Comparison of ENCODE assay signal across 33 cellular contexts in the genomic region with DNA sequence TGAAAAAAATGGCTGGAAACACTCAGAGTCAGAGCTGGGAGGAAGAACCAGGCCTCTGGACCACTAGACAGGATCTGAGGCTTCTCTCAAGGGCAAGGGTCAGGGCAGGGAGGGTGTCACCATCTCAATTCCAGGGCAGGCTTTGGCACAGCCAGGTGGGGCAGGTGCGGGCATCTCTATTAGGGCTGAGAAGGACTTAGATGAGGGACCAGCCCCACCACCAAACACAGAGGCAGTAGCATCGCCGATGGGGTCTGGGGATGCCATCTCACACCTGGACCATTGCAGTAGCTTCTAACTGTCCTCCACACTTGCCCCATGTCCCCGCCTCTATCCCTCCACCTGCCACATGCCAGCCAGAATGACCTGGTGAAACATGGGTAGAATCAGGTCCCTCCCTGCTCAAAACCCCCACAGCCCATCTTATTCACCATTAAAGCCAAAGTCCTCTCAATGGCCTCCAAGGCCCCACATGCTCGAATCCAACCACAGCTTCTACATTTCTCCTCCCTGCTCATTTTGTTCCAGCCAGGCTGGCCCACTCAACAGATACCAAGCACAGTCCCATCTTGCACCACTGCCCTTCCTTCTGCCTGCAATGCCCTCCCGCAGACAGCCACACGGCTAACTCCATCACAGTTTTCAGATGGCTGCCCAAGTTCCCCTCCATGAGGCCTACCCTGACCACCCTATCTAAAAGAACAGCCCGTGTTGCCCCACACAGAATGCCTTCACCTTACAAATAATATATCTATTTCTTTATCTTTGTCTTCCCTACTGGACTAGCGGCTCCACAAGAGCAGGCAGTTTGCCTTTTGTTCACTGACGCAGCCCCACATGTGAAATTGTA.
"Had no signal": no experiment of that assay in that cellular context is flagged by ENCODE, and none has a peak within 500 bp of the region (broad histone marks: within the 10 kb centered on the region; RNA-seq: fewer than 3 reads in every experiment).

No MANE protein-coding gene starts in this region.

- H3K27me3 ChIP-seq: brain microvascular endothelial cell had no signal

- H3K27ac ChIP-seq: brain microvascular endothelial cell, esophagus squamous epithelium, gastroesophageal sphincter had no signal

- H3K4me3 Mint-ChIP-seq: activated CD4-positive, alpha-beta T cell treated with anti-CD3 and anti-CD28 coated beads for 36 hours; activated CD8-positive, alpha-beta memory T cell treated with anti-CD3 and anti-CD28 coated beads, Interleukin-2, amount 10 ng/mL, durations not matched to agents 7 days and 5 days; activated CD8-positive, alpha-beta T cell treated with anti-CD3 and anti-CD28 coated beads for 36 hours; activated naive CD8-positive, alpha-beta T cell; activated T-cell treated with anti-CD3 and anti-CD28 coated beads, Interleukin-2, amount 50 U/mL, for 4 hours; activated T-helper 17 cell treated with anti-CD3 and anti-CD28 coated beads, Interleukin-2, amount 50 U/mL, for 72 hours; effector memory CD8-positive, alpha-beta T cell; T-cell; T-helper 1 cell treated with Interleukin-12 subunit alpha and Interleukin-12 subunit beta and Interleukin-4 antibody, amounts not matched to agents 30 μg/mL and 1 μg/mL, for 36 hours had no signal

- H3K9me3 Mint-ChIP-seq: activated CD8-positive, alpha-beta T cell treated with anti-CD3 and anti-CD28 coated beads for 36 hours; activated T-cell treated with anti-CD3 and anti-CD28 coated beads, Interleukin-2, amount 50 U/mL, for 4 hours; activated T-helper 17 cell treated with anti-CD3 and anti-CD28 coated beads, Interleukin-2, amount 50 U/mL, for 72 hours; effector memory CD8-positive, alpha-beta T cell; T-cell; T-helper 1 cell treated with Interleukin-12 subunit alpha and Interleukin-12 subunit beta and Interleukin-4 antibody, amounts not matched to agents 30 μg/mL and 1 μg/mL, for 36 hours had no signal

- H3K36me3 Mint-ChIP-seq: activated CD8-positive, alpha-beta memory T cell treated with anti-CD3 and anti-CD28 coated beads, Interleukin-2, amount 10 ng/mL, durations not matched to agents 7 days and 5 days; activated naive CD8-positive, alpha-beta T cell; T-cell had no signal

- H3K27ac Mint-ChIP-seq: activated CD4-positive, alpha-beta T cell treated with anti-CD3 and anti-CD28 coated beads for 36 hours; activated CD8-positive, alpha-beta memory T cell treated with anti-CD3 and anti-CD28 coated beads, Interleukin-2, amount 10 ng/mL, durations not matched to agents 7 days and 5 days; activated CD8-positive, alpha-beta T cell treated with anti-CD3 and anti-CD28 coated beads for 36 hours; activated naive CD8-positive, alpha-beta T cell; activated T-helper 17 cell treated with anti-CD3 and anti-CD28 coated beads, Interleukin-2, amount 50 U/mL, for 72 hours; effector memory CD8-positive, alpha-beta T cell; T-cell; T-helper 1 cell treated with Interleukin-12 subunit alpha and Interleukin-12 subunit beta and Interleukin-4 antibody, amounts not matched to agents 30 μg/mL and 1 μg/mL, for 36 hours had no signal

- DNase-seq: activated CD4-positive, alpha-beta T cell treated with anti-CD3 and anti-CD28 coated beads for 36 hours; activated CD4-positive, alpha-beta T cell treated with anti-CD3 and anti-CD28 coated beads, Interleukin-2, amount 50 U/mL, for 1 hour; activated CD4-positive, alpha-beta T cell treated with anti-CD3 and anti-CD28 coated beads, Interleukin-2, amount 50 U/mL, for 48 hours; activated CD4-positive, CD25-positive, alpha-beta regulatory T cell; activated CD4-positive, CD25-positive, alpha-beta regulatory T cell treated with anti-CD3 and anti-CD28 coated beads, Interleukin-2, amount 50 U/mL, for 72 hours; activated CD8-positive, alpha-beta memory T cell treated with anti-CD3 and anti-CD28 coated beads, Interleukin-2, amount 10 ng/mL, durations not matched to agents 7 days and 5 days; activated CD8-positive, alpha-beta T cell treated with anti-CD3 and anti-CD28 coated beads for 36 hours; activated effector memory CD4-positive, alpha-beta T cell treated with Interleukin-2 at 50 U/mL for 16 hours; activated gamma-delta T cell treated with Interleukin-2 at 50 U/mL for 16 hours; activated naive CD4-positive, alpha-beta T cell treated with anti-CD3 and anti-CD28 coated beads, Interleukin-2, amount 50 U/mL, for 16 hours; activated naive CD4-positive, alpha-beta T cell treated with Interleukin-2 at 50 U/mL for 16 hours; activated T-cell treated with anti-CD3 and anti-CD28 coated beads, Interleukin-2, amount 50 U/mL, for 4 hours; amniotic stem cell; anterior cingulate cortex; brain microvascular endothelial cell; caudate nucleus; cortex of kidney; dermis blood vessel endothelial cell; effector CD4-positive, alpha-beta T cell; effector memory CD8-positive, alpha-beta T cell; erythroblast; esophagus squamous epithelium; foreskin melanocyte; SW 1271; T-cell; T1000 had no signal

- H3K27me3 Mint-ChIP-seq: activated CD8-positive, alpha-beta memory T cell treated with anti-CD3 and anti-CD28 coated beads, Interleukin-2, amount 10 ng/mL, durations not matched to agents 7 days and 5 days had no signal

- H3K4me3 ChIP-seq: esophagus squamous epithelium, gastroesophageal sphincter had no signal

- H3K9me3 ChIP-seq: esophagus squamous epithelium, gastroesophageal sphincter had no signal

- H3K4me1 Mint-ChIP-seq: activated CD4-positive, alpha-beta T cell treated with anti-CD3 and anti-CD28 coated beads for 36 hours had no signal

- H3K36me3 ChIP-seq: brain microvascular endothelial cell, esophagus squamous epithelium, gastroesophageal sphincter had no signal

- FAIRE-seq: astrocyte, bronchial epithelial cell, colon had no signal
